ENCODE assay signal across 8 cellular contexts in the genomic region with DNA sequence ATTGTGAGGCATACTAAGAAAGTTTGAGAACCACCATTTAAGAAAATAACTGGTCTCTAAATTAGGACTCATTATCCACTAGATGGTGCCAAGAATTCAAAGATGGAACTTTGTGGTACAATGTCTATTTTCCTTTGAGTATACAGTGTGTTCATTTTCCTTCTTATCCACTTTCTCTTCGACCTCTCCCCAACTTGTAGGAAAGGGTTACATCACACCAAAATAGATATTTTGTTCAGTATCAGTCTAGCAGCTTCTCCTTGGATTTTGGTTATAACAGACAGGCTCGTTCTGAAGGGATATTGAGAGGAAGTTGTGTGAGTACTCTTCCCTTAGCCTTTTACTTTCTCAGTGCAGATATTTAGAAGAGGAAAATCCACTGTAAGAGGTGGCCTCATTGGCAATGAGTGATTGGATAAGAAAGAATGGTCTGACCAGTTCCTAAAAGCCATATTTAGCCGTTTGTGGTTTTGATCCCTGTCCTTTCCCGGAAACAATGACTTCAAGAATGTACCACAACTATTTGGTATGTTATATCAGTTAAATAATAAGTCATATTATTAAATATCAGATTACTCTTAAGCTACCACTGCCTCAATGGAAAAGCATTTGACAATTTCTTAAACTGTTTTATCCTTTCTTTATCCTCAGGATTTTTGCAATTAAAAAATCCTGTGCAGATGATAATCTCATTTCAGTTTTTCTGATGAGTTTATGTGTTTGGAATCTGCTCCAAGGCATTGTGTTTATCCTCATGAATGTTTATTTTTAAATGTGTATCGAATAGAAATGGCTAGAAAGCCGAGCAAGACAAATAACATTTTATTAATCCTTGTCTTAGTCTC.
DNase-seq lines count a peak whose midpoint lies in the region; ATAC-seq lines count a peak whose summit lies in the region.

No MANE protein-coding gene starts in this region.

- H3K27me3 Mint-ChIP-seq in activated T-cell treated with anti-CD3 and anti-CD28 coated beads, Interleukin-2, amount 50 U/mL, for 72 hours (ENCODE audit: low read depth), result no peaks in the 10 kb centered on the region
- no peaks in the 10 kb centered on the region for H3K27me3 Mint-ChIP-seq in activated T-cell treated with anti-CD3 and anti-CD28 coated beads, Interleukin-2, amount 50 U/mL, for 24 hours
- H3K27me3 Mint-ChIP-seq in naive thymus-derived CD4-positive, alpha-beta T cell, result peaks cover 0 to 16% (median 0%) of the 10 kb centered on the region in 5 donors
- H3K27me3 Mint-ChIP-seq in stimulated activated memory B cell treated with anti-CD40 and anti-IgM and Interleukin-4, amounts not matched to agents 10 μg/mL and 1 μg/mL and 100 μg/mL, for 72 hours, result peaks cover 25% of the 10 kb centered on the region

- peak; percentile 66 to 70 for ATAC-seq in activated T-cell treated with anti-CD3 and anti-CD28 coated beads, Interleukin-2, amount 50 U/mL, for 72 hours (replicated peaks in 1 of 2)
- ATAC-seq in naive thymus-derived CD4-positive, alpha-beta T cell, result peak; percentile 78
- no peak for ATAC-seq in stimulated activated memory B cell treated with anti-CD40 and anti-IgM and Interleukin-4, amounts not matched to agents 10 μg/mL and 1 μg/mL and 100 μg/mL, for 72 hours

- intact Hi-C loops in naive thymus-derived CD4-positive, alpha-beta T cell (cut with micrococcal nuclease), result loop anchor here (1.0 to 5.0 kb wide), 10 partner anchors 13 to 1138 kb away; a partner anchor contains a TSS

- peak overlapping the region; percentile 59 to 72 for H3K4me3 Mint-ChIP-seq in activated T-cell treated with anti-CD3 and anti-CD28 coated beads, Interleukin-2, amount 50 U/mL, for 72 hours
- H3K4me3 Mint-ChIP-seq in activated T-cell treated with anti-CD3 and anti-CD28 coated beads, Interleukin-2, amount 50 U/mL, for 24 hours, result no peak overlapping the region
- H3K4me3 Mint-ChIP-seq in naive thymus-derived CD4-positive, alpha-beta T cell, result peak overlapping the region; percentile 12 to 80 (median 72)
- H3K4me3 Mint-ChIP-seq in stimulated activated memory B cell treated with anti-CD40 and anti-IgM and Interleukin-4, amounts not matched to agents 10 μg/mL and 1 μg/mL and 100 μg/mL, for 72 hours, result no peak overlapping the region

- POLR2A ChIA-PET in naive thymus-derived CD4-positive, alpha-beta T cell (lab: Charles Lee), result interaction anchor here (1.3 kb wide), 1 partner anchor 146 kb away, joined by 4 read pairs; no protein-coding TSS in a partner anchor

- no peaks in the 10 kb centered on the region for H3K27me3 ChIP-seq in naive thymus-derived CD4-positive, alpha-beta T cell (ENCODE audit: control insufficient read depth in 2 of 2, insufficient read depth in 2 of 2, low read length in 2 of 2)

- no peaks in the 10 kb centered on the region for H3K36me3 Mint-ChIP-seq in activated T-cell treated with anti-CD3 and anti-CD28 coated beads, Interleukin-2, amount 50 U/mL, for 72 hours (ENCODE audit: insufficient read depth in 2 of 2)
- no peaks in the 10 kb centered on the region for H3K36me3 Mint-ChIP-seq in activated T-cell treated with anti-CD3 and anti-CD28 coated beads, Interleukin-2, amount 50 U/mL, for 24 hours (ENCODE audit: low read depth)
- no peaks in the 10 kb centered on the region for H3K36me3 Mint-ChIP-seq in naive thymus-derived CD4-positive, alpha-beta T cell
- H3K36me3 Mint-ChIP-seq in stimulated activated memory B cell treated with anti-CD40 and anti-IgM and Interleukin-4, amounts not matched to agents 10 μg/mL and 1 μg/mL and 100 μg/mL, for 72 hours, result no peaks in the 10 kb centered on the region

- H3K4me1 ChIP-seq in naive thymus-derived CD4-positive, alpha-beta T cell (ENCODE audit: control insufficient read depth in 2 of 2, insufficient read depth in 2 of 2, low read length in 2 of 2), result peaks cover 0 to 12% of the 10 kb centered on the region in 2 donors

- H3K9me3 ChIP-seq in naive thymus-derived CD4-positive, alpha-beta T cell (ENCODE audit: control insufficient read depth in 2 of 3, low read length in 3 of 3), result no peaks in the 10 kb centered on the region

- CTCF ChIA-PET in naive thymus-derived CD4-positive, alpha-beta T cell (lab: Charles Lee), result interaction anchor here (0.6 to 4.2 kb wide), 19 partner anchors 12 to 704 kb away, joined by 3 to 48 read pairs (median 5); a partner anchor contains a TSS

- H3K4me3 ChIP-seq in Jurkat, Clone E6-1 (ENCODE audit: low read length), result no peak overlapping the region
- H3K4me3 ChIP-seq in naive thymus-derived CD4-positive, alpha-beta T cell (ENCODE audit: low read length), result no peak overlapping the region

- H3K4me1 Mint-ChIP-seq in activated T-cell treated with anti-CD3 and anti-CD28 coated beads, Interleukin-2, amount 50 U/mL, for 72 hours (ENCODE audit: low read depth), result peaks cover 15% of the 10 kb centered on the region
- H3K4me1 Mint-ChIP-seq in activated T-cell treated with anti-CD3 and anti-CD28 coated beads, Interleukin-2, amount 50 U/mL, for 24 hours (ENCODE audit: low read depth), result peaks cover 16% of the 10 kb centered on the region
- H3K4me1 Mint-ChIP-seq in naive thymus-derived CD4-positive, alpha-beta T cell, result peaks cover 3 to 21% (median 15%) of the 10 kb centered on the region in 7 donors
- peaks cover 13% of the 10 kb centered on the region for H3K4me1 Mint-ChIP-seq in stimulated activated memory B cell treated with anti-CD40 and anti-IgM and Interleukin-4, amounts not matched to agents 10 μg/mL and 1 μg/mL and 100 μg/mL, for 72 hours

- no peaks in the 10 kb centered on the region for H3K9me3 Mint-ChIP-seq in activated T-cell treated with anti-CD3 and anti-CD28 coated beads, Interleukin-2, amount 50 U/mL, for 72 hours
- no peaks in the 10 kb centered on the region for H3K9me3 Mint-ChIP-seq in activated T-cell treated with anti-CD3 and anti-CD28 coated beads, Interleukin-2, amount 50 U/mL, for 24 hours
- no peaks in the 10 kb centered on the region for H3K9me3 Mint-ChIP-seq in naive thymus-derived CD4-positive, alpha-beta T cell
- no peaks in the 10 kb centered on the region for H3K9me3 Mint-ChIP-seq in stimulated activated memory B cell treated with anti-CD40 and anti-IgM and Interleukin-4, amounts not matched to agents 10 μg/mL and 1 μg/mL and 100 μg/mL, for 72 hours

- no peaks in the 10 kb centered on the region for H3K36me3 ChIP-seq in naive thymus-derived CD4-positive, alpha-beta T cell (ENCODE audit: control insufficient read depth in 2 of 3, insufficient read depth in 3 of 3, low read length in 3 of 3)

- DNase-seq in activated T-cell treated with anti-CD3 and anti-CD28 coated beads, Interleukin-2, amount 50 U/mL, for 72 hours, result no peak
- DNase-seq in activated T-cell treated with anti-CD3 and anti-CD28 coated beads, Interleukin-2, amount 50 U/mL, for 24 hours, result no peak
- DNase-seq in Jurkat, Clone E6-1 (ENCODE audit: low read depth, low spot score), result peak; percentile 41
- DNase-seq in SKM-1 treated with dmso at 0.1 percent for 144 hours (lab: John Stamatoyannopoulos, UW; ENCODE audit: unreplicated experiment) (peak; percentile 37), epidermal melanocyte (ENCODE audit: insufficient read length, low spot score) (peak; percentile 75), islet precursor cell (no peak)
- DNase-seq in naive thymus-derived CD4-positive, alpha-beta T cell, result peak in 7 of 9 donors; percentile 26 to 66 (median 53)

- no peak overlapping the region for H3K27ac ChIP-seq in naive thymus-derived CD4-positive, alpha-beta T cell (ENCODE audit: low read depth, low read length)

- peak overlapping the region; percentile 53 for H3K27ac Mint-ChIP-seq in activated T-cell treated with anti-CD3 and anti-CD28 coated beads, Interleukin-2, amount 50 U/mL, for 72 hours
- no peak overlapping the region for H3K27ac Mint-ChIP-seq in activated T-cell treated with anti-CD3 and anti-CD28 coated beads, Interleukin-2, amount 50 U/mL, for 24 hours
- peak overlapping the region in 7 of 9 donors; percentile 19 to 65 (median 36) for H3K27ac Mint-ChIP-seq in naive thymus-derived CD4-positive, alpha-beta T cell
- H3K27ac Mint-ChIP-seq in stimulated activated memory B cell treated with anti-CD40 and anti-IgM and Interleukin-4, amounts not matched to agents 10 μg/mL and 1 μg/mL and 100 μg/mL, for 72 hours, result no peak overlapping the region

Comparison
In these comparisons a context has a peak if more than half of its experiments do, and no peak if none do; other contexts are left out.
1. H3K27ac Mint-ChIP-seq: peak in activated T-cell treated with anti-CD3 and anti-CD28 coated beads, Interleukin-2, amount 50 U/mL, for 72 hours (single experiment) and naive thymus-derived CD4-positive, alpha-beta T cell (7 of 9); none in activated T-cell treated with anti-CD3 and anti-CD28 coated beads, Interleukin-2, amount 50 U/mL, for 24 hours (single experiment) and stimulated activated memory B cell treated with anti-CD40 and anti-IgM and Interleukin-4, amounts not matched to agents 10 μg/mL and 1 μg/mL and 100 μg/mL, for 72 hours (single experiment).
2. H3K4me3 Mint-ChIP-seq: peak in activated T-cell treated with anti-CD3 and anti-CD28 coated beads, Interleukin-2, amount 50 U/mL, for 72 hours (2 of 2) and naive thymus-derived CD4-positive, alpha-beta T cell (10 of 10); none in activated T-cell treated with anti-CD3 and anti-CD28 coated beads, Interleukin-2, amount 50 U/mL, for 24 hours (single experiment) and stimulated activated memory B cell treated with anti-CD40 and anti-IgM and Interleukin-4, amounts not matched to agents 10 μg/mL and 1 μg/mL and 100 μg/mL, for 72 hours (single experiment).
3. DNase-seq: peak in Jurkat, Clone E6-1 (single experiment), SKM-1 treated with dmso at 0.1 percent for 144 hours (single experiment), epidermal melanocyte (single experiment) and naive thymus-derived CD4-positive, alpha-beta T cell (7 of 9); none in activated T-cell treated with anti-CD3 and anti-CD28 coated beads, Interleukin-2, amount 50 U/mL, for 72 hours (0 of 2), activated T-cell treated with anti-CD3 and anti-CD28 coated beads, Interleukin-2, amount 50 U/mL, for 24 hours (single experiment) and islet precursor cell (single experiment).